ENCODE assay signal across 11 cellular contexts in the genomic region with DNA sequence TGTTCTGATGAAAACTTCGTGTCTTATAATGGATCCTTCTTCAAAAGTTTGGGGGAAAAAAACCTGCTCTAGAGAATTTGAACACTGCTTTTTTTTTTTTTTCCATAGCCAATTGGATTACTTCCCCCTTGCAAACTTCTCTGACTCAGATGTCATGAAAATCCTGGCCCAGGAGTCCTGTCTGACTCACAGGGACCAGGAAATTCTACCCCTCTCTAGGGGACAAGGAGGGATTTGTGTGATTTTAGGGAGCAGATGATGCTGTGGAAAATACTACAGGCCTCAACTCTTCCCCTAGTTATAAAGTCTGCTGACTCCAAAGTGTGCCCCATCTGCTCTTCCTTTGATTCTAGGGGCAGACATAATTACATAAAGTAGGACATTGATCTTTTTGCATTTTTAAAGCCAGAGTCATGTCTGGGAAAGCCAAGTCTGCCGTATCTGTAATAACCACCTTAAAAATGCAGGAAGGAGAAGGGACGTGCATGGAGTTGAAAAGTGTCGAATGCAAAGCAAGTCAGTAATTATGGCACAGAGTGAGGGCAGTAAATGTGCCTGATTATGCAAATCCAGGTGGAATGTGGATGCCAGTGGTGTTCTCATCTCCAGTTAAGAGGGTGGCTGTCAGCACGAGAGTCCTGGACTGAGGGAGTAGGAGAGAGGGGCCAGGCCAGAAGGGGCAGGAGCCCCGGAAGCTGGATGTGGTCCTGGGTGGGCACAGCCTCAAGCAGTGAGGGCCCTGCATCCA.
DNase-seq lines count a peak whose midpoint lies in the region; ATAC-seq and TF ChIP-seq lines count a peak whose summit lies in the region.
"Had no signal": no experiment of that assay in that cellular context is flagged by ENCODE, and none has a peak within 500 bp of the region (broad histone marks: within the 10 kb centered on the region; RNA-seq: fewer than 3 reads in every experiment).

No MANE protein-coding gene starts in this region.

- no peaks in the 10 kb centered on the region for H3K9me3 ChIP-seq in smooth muscle cell (replicated peaks; ENCODE audit: low read depth)
- H3K9me3 ChIP-seq: stomach had no signal

- H3F3A ChIP-seq in smooth muscle cell (ENCODE audit: low read depth) = peaks cover 15% of the 10 kb centered on the region

- peak overlapping the region; percentile 2 for H2AFZ ChIP-seq in smooth muscle cell (ENCODE audit: low read depth)

- no peaks in the 10 kb centered on the region for H3K36me3 ChIP-seq in smooth muscle cell (ENCODE audit: low read depth)
- H3K36me3 ChIP-seq: stomach had no signal

- peak overlapping the region; percentile 27 for H3K4me2 ChIP-seq in smooth muscle cell

- peaks cover 12% of the 10 kb centered on the region for H3K4me1 ChIP-seq in smooth muscle cell (ENCODE audit: low read depth)
- H3K4me1 ChIP-seq: stomach had no signal

- H3K27ac Mint-ChIP-seq in immature natural killer cell = no peak overlapping the region
- H3K27ac Mint-ChIP-seq: activated T-helper 1 cell treated with anti-CD3 and anti-CD28 coated beads, Interleukin-12 subunit alpha, Interleukin-12 subunit beta, Interleukin-2, Interleukin-4 antibody, amounts not matched to agents 30 ng/mL and 10 ng/mL and 1 ng/mL, durations not matched to agents 14 hours and 24 hours and 36 hours had no signal

- H4K20me1 ChIP-seq in smooth muscle cell (ENCODE audit: low read depth) = no peaks in the 10 kb centered on the region

- TF ChIP-seq CTCF in HFF-Myc (IDR thresholded peaks at IDR 0.05; ENCODE audit: low read depth, low read length, missing control alignments) (no peak), RWPE1 (conservative IDR thresholded peaks at IDR 0.05; ENCODE audit: low read depth) (no peak), fibroblast of pulmonary artery (IDR thresholded peaks at IDR 0.05; ENCODE audit: low read length, missing control alignments) (no peak), smooth muscle cell (IDR thresholded peaks at IDR 0.05; ENCODE audit: borderline replicate concordance, insufficient read depth, poor library complexity, severe bottlenecking) (no peak)

- no peak for ATAC-seq in HG03469 (IDR thresholded peaks at IDR 0.05; ENCODE audit: unreplicated experiment)

- H3K27me3 Mint-ChIP-seq in immature natural killer cell (ENCODE audit: low read depth in 3 of 3) = peaks cover 0 to 2% (median 2%) of the 10 kb centered on the region in 3 donors

- 28% methylated on average over 6 of the region's 6 CpGs for WGBS in smooth muscle cell (ENCODE audit: low lambda C conversion rate)

- H3K79me2 ChIP-seq in smooth muscle cell (ENCODE audit: low read depth) = no peaks in the 10 kb centered on the region

- POLR2A ChIA-PET in RWPE1 (lab: Yijun Ruan, JAX; ENCODE audit: low non-redundant PET) = no interaction called here

- no peaks in the 10 kb centered on the region for H3K27me3 ChIP-seq in smooth muscle cell (ENCODE audit: low read depth)

- peak; percentile 52 for DNase-seq in HFF-Myc (ENCODE audit: extremely low read depth, low read depth)
- DNase-seq in RWPE1 (ENCODE audit: low spot score) = peak; percentile 96
- peak; percentile 66 for DNase-seq in fibroblast of pulmonary artery (ENCODE audit: low read depth)
- no peak for DNase-seq in smooth muscle cell (lab: John Stamatoyannopoulos, UW; ENCODE audit: unreplicated experiment)
- DNase-seq in immature natural killer cell = no peak
- no peak for DNase-seq in medulla oblongata (ENCODE audit: extremely low spot score)
- DNase-seq: NCI-H1105, stomach had no signal

- H3K4me3 Mint-ChIP-seq in immature natural killer cell = no peak overlapping the region
- H3K4me3 Mint-ChIP-seq: activated T-helper 1 cell treated with anti-CD3 and anti-CD28 coated beads, Interleukin-12 subunit alpha, Interleukin-12 subunit beta, Interleukin-2, Interleukin-4 antibody, amounts not matched to agents 30 ng/mL and 10 ng/mL and 1 ng/mL, durations not matched to agents 14 hours and 24 hours and 36 hours had no signal

- CTCF ChIA-PET in RWPE1 (lab: Yijun Ruan, JAX) = interaction anchor here (0.8 kb wide), 1 partner anchor 384 kb away, joined by 3 read pairs; no protein-coding TSS in a partner anchor

- no peaks in the 10 kb centered on the region for H3K36me3 Mint-ChIP-seq in immature natural killer cell

- H3K9ac ChIP-seq in smooth muscle cell (ENCODE audit: low read depth) = peak overlapping the region; percentile 33

- no peak overlapping the region for H3K4me3 ChIP-seq in HFF-Myc (replicated peaks; ENCODE audit: low read depth, low read length)
- no peak overlapping the region for H3K4me3 ChIP-seq in fibroblast of pulmonary artery (replicated peaks; ENCODE audit: low read depth, low read length)
- no peak overlapping the region for H3K4me3 ChIP-seq in smooth muscle cell
- H3K4me3 ChIP-seq: stomach had no signal

- H3K27ac ChIP-seq in RWPE1 (peak overlapping the region; percentile 99), smooth muscle cell (ENCODE audit: low read depth) (peak overlapping the region; percentile 78)
- H3K27ac ChIP-seq: stomach, VCaP had no signal

- no peaks in the 10 kb centered on the region for H3K4me1 Mint-ChIP-seq in immature natural killer cell

- H3K9me3 Mint-ChIP-seq in immature natural killer cell = no peaks in the 10 kb centered on the region
- H3K9me3 Mint-ChIP-seq: activated T-helper 1 cell treated with anti-CD3 and anti-CD28 coated beads, Interleukin-12 subunit alpha, Interleukin-12 subunit beta, Interleukin-2, Interleukin-4 antibody, amounts not matched to agents 30 ng/mL and 10 ng/mL and 1 ng/mL, durations not matched to agents 14 hours and 24 hours and 36 hours had no signal

Comparison
In these comparisons a context has a peak if more than half of its experiments do, and no peak if none do; other contexts are left out.
1. DNase-seq: peak in HFF-Myc (single experiment), RWPE1 (single experiment) and fibroblast of pulmonary artery (single experiment); none in smooth muscle cell (single experiment), immature natural killer cell (0 of 3) and medulla oblongata (single experiment).